2 cellular contexts compared by ENCODE assay signal in the genomic region with DNA sequence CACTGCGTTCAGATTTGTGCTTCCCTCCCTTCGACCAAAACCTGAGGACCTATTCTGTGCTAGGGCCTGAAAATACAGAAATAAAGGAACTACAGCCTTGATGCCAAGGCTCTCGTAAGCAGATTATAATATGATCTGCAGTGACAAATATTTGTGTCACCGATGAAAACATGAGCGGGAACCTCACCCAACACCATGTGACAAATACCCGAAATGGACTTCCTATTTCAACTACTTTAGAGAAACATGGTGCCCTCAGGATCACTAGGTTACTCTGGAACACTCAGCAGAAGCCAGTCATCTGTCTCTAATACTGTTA.
A peak's percentile ranks its signal among the peaks of the same experiment; 100 is the strongest.
TF ChIP-seq lines count a peak whose summit lies in the region.

No MANE protein-coding gene starts in this region.

TF ChIP-seq in GM12878, 131 proteins besides CTCF, POLR2A, EP300 and RAD21:
- TF ChIP-seq SPI1 (IDR thresholded peaks at IDR 0.05; ENCODE audit: borderline replicate concordance, insufficient read depth, low read depth, low read length) (no peak), HDAC2 (IDR thresholded peaks at IDR 0.05) (no peak), IRF4 (IDR thresholded peaks at IDR 0.05; ENCODE audit: low read depth, low read length) (no peak), SRF (IDR thresholded peaks at IDR 0.05; ENCODE audit: low read depth in 2 of 2, low read length in 2 of 2) (0 out of 4 replicates have a peak, but pooled peaks of 1 of the 2 experiments have one; percentile 3)
- TF ChIP-seq, protein P1, sequence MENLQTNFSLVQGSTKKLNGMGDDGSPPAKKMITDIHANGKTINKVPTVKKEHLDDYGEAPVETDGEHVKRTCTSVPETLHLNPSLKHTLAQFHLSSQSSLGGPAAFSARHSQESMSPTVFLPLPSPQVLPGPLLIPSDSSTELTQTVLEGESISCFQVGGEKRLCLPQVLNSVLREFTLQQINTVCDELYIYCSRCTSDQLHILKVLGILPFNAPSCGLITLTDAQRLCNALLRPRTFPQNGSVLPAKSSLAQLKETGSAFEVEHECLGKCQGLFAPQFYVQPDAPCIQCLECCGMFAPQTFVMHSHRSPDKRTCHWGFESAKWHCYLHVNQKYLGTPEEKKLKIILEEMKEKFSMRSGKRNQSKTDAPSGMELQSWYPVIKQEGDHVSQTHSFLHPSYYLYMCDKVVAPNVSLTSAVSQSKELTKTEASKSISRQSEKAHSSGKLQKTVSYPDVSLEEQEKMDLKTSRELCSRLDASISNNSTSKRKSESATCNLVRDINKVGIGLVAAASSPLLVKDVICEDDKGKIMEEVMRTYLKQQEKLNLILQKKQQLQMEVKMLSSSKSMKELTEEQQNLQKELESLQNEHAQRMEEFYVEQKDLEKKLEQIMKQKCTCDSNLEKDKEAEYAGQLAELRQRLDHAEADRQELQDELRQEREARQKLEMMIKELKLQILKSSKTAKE (IDR thresholded peaks at IDR 0.05; ENCODE audit: low read depth, poor library complexity, severe bottlenecking): no peak
- TF ChIP-seq, protein P2, sequence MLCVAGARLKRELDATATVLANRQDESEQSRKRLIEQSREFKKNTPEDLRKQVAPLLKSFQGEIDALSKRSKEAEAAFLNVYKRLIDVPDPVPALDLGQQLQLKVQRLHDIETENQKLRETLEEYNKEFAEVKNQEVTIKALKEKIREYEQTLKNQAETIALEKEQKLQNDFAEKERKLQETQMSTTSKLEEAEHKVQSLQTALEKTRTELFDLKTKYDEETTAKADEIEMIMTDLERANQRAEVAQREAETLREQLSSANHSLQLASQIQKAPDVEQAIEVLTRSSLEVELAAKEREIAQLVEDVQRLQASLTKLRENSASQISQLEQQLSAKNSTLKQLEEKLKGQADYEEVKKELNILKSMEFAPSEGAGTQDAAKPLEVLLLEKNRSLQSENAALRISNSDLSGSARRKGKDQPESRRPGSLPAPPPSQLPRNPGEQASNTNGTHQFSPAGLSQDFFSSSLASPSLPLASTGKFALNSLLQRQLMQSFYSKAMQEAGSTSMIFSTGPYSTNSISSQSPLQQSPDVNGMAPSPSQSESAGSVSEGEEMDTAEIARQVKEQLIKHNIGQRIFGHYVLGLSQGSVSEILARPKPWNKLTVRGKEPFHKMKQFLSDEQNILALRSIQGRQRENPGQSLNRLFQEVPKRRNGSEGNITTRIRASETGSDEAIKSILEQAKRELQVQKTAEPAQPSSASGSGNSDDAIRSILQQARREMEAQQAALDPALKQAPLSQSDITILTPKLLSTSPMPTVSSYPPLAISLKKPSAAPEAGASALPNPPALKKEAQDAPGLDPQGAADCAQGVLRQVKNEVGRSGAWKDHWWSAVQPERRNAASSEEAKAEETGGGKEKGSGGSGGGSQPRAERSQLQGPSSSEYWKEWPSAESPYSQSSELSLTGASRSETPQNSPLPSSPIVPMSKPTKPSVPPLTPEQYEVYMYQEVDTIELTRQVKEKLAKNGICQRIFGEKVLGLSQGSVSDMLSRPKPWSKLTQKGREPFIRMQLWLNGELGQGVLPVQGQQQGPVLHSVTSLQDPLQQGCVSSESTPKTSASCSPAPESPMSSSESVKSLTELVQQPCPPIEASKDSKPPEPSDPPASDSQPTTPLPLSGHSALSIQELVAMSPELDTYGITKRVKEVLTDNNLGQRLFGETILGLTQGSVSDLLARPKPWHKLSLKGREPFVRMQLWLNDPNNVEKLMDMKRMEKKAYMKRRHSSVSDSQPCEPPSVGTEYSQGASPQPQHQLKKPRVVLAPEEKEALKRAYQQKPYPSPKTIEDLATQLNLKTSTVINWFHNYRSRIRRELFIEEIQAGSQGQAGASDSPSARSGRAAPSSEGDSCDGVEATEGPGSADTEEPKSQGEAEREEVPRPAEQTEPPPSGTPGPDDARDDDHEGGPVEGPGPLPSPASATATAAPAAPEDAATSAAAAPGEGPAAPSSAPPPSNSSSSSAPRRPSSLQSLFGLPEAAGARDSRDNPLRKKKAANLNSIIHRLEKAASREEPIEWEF (IDR thresholded peaks at IDR 0.05; ENCODE audit: insufficient replicate concordance, low read depth, low read length): no peak

TF ChIP-seq in HepG2, 621 proteins besides CTCF, POLR2A, EP300 and RAD21:
- TF ChIP-seq ZNF567 (CRISPR knock-in tag; IDR thresholded peaks at IDR 0.05; ENCODE audit: borderline replicate concordance) (no peak), NAIF1 (CRISPR knock-in tag; IDR thresholded peaks at IDR 0.05; ENCODE audit: borderline replicate concordance) (peak; percentile 37; the same call in 1 of the 2 replicates), NFE2L1 (CRISPR knock-in tag; IDR thresholded peaks at IDR 0.05; ENCODE audit: borderline replicate concordance) (no peak), ZNF326 (CRISPR knock-in tag; IDR thresholded peaks at IDR 0.05; ENCODE audit: borderline replicate concordance) (no peak), ZFX (CRISPR knock-in tag; IDR thresholded peaks at IDR 0.05; ENCODE audit: low read depth) (no peak)
- TF ChIP-seq, protein P3, sequence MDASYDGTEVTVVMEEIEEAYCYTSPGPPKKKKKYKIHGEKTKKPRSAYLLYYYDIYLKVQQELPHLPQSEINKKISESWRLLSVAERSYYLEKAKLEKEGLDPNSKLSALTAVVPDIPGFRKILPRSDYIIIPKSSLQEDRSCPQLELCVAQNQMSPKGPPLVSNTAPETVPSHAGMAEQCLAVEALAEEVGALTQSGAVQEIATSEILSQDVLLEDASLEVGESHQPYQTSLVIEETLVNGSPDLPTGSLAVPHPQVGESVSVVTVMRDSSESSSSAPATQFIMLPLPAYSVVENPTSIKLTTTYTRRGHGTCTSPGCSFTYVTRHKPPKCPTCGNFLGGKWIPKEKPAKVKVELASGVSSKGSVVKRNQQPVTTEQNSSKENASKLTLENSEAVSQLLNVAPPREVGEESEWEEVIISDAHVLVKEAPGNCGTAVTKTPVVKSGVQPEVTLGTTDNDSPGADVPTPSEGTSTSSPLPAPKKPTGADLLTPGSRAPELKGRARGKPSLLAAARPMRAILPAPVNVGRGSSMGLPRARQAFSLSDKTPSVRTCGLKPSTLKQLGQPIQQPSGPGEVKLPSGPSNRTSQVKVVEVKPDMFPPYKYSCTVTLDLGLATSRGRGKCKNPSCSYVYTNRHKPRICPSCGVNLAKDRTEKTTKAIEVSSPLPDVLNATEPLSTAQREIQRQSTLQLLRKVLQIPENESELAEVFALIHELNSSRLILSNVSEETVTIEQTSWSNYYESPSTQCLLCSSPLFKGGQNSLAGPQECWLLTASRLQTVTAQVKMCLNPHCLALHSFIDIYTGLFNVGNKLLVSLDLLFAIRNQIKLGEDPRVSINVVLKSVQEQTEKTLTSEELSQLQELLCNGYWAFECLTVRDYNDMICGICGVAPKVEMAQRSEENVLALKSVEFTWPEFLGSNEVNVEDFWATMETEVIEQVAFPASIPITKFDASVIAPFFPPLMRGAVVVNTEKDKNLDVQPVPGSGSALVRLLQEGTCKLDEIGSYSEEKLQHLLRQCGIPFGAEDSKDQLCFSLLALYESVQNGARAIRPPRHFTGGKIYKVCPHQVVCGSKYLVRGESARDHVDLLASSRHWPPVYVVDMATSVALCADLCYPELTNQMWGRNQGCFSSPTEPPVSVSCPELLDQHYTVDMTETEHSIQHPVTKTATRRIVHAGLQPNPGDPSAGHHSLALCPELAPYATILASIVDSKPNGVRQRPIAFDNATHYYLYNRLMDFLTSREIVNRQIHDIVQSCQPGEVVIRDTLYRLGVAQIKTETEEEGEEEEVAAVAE (CRISPR knock-in tag; IDR thresholded peaks at IDR 0.05; ENCODE audit: borderline replicate concordance): no peak
